21 cellular contexts compared by ENCODE assay signal in genomic region chr12:65449400-65449799, GRCh38.
DNase-seq lines count a peak whose midpoint lies in the region; ATAC-seq, FAIRE-seq and TF ChIP-seq lines count a peak whose summit lies in the region.
"Had no signal": no experiment of that assay in that cellular context is flagged by ENCODE, and none has a peak within 500 bp of the region (broad histone marks: within the 10 kb centered on the region; RNA-seq: fewer than 3 reads in every experiment).

No MANE protein-coding gene starts in this region.

- peak; percentile 70 for ATAC-seq in foreskin keratinocyte
- ATAC-seq: activated CD4-positive, alpha-beta T cell treated with anti-CD3 and anti-CD28 coated beads for 36 hours; left colon; psoas muscle had no signal

- no peaks in the 10 kb centered on the region for H3K36me3 Mint-ChIP-seq in CD14-positive monocyte
- H3K36me3 Mint-ChIP-seq: naive B cell had no signal

- peak overlapping the region in 3 of 7 donors; percentile 16 to 49 (median 30) for H3K27ac Mint-ChIP-seq in CD14-positive monocyte
- H3K27ac Mint-ChIP-seq: activated CD4-positive, alpha-beta T cell treated with anti-CD3 and anti-CD28 coated beads for 36 hours; B cell; naive B cell had no signal

- peaks cover 10% of the 10 kb centered on the region for H3K4me1 ChIP-seq in foreskin keratinocyte
- H3K4me1 ChIP-seq: psoas muscle had no signal

- TF ChIP-seq CTCF in foreskin keratinocyte (conservative IDR thresholded peaks at IDR 0.05) = no peak
- TF ChIP-seq CTCF in CD14-positive monocyte (IDR thresholded peaks at IDR 0.05) = no peak
- no peak for TF ChIP-seq CTCF in GM13977 (IDR thresholded peaks at IDR 0.05; ENCODE audit: extremely low read depth, insufficient read depth, missing control alignments)

- DNase-seq in CD1c-positive myeloid dendritic cell (ENCODE audit: extremely low spot score) (peak; percentile 28), LHCN-M2 (ENCODE audit: low read depth) (peak; percentile 48), foreskin keratinocyte (peak; percentile 32 to 63), CD14-positive monocyte (ENCODE audit: low spot score) (no peak), MG63 (no peak), GM13977 (ENCODE audit: low spot score) (no peak)
- DNase-seq in stimulated activated CD4-positive, alpha-beta T cell treated with anti-CD3 and anti-CD28 coated beads, Interleukin-2, amount 100 ng/mL, for 24 hours = no peak
- DNase-seq: activated CD4-positive, alpha-beta T cell treated with anti-CD3 and anti-CD28 coated beads for 36 hours; activated T-cell treated with anti-CD3 and anti-CD28 coated beads, Interleukin-2, amount 50 U/mL, for 48 hours; aorta; DND-41; effector CD4-positive, alpha-beta T cell; heart left ventricle; left colon; naive B cell; NCI-H2107; psoas muscle; uterus had no signal

- no peak overlapping the region for H3K4me3 Mint-ChIP-seq in CD14-positive monocyte
- H3K4me3 Mint-ChIP-seq: activated CD4-positive, alpha-beta T cell treated with anti-CD3 and anti-CD28 coated beads for 36 hours; B cell; naive B cell had no signal

- H3K9me3 Mint-ChIP-seq in CD14-positive monocyte = no peaks in the 10 kb centered on the region
- H3K9me3 Mint-ChIP-seq: naive B cell had no signal

- no peaks in the 10 kb centered on the region for H3K27me3 Mint-ChIP-seq in CD14-positive monocyte (ENCODE audit: low read depth in 3 of 3)
- H3K27me3 Mint-ChIP-seq: B cell had no signal

- intact Hi-C loops in CD14-positive monocyte (cut with micrococcal nuclease) = no loop called here

- H3K27me3 ChIP-seq in foreskin keratinocyte = no peaks in the 10 kb centered on the region
- no peaks in the 10 kb centered on the region for H3K27me3 ChIP-seq in MG63
- H3K27me3 ChIP-seq: heart left ventricle, uterus had no signal

- in situ Hi-C loops in GM13977 (cut with MboI; ENCODE audit: low pct_unique_long_range_greater_than_20kb, low sequenced_read_pairs, unreplicated experiment) = no loop called here

- FAIRE-seq in TTC549 (lab: Jason Lieb, UNC) = peak; percentile 37

- no peaks in the 10 kb centered on the region for H3K9me3 ChIP-seq in MG63
- H3K9me3 ChIP-seq: heart left ventricle, psoas muscle, uterus had no signal

- peak overlapping the region; percentile 17 for H3K27ac ChIP-seq in foreskin keratinocyte
- H3K27ac ChIP-seq: heart left ventricle, KMS-11, psoas muscle, uterus had no signal

- no peaks in the 10 kb centered on the region for H3K36me3 ChIP-seq in MG63
- H3K36me3 ChIP-seq: uterus had no signal

- H3K4me1 Mint-ChIP-seq in CD14-positive monocyte = peaks cover 25% of the 10 kb centered on the region
- H3K4me1 Mint-ChIP-seq: activated CD4-positive, alpha-beta T cell treated with anti-CD3 and anti-CD28 coated beads for 36 hours; B cell; naive B cell had no signal

- H3K4me3 ChIP-seq in MG63 = no peak overlapping the region
- H3K4me3 ChIP-seq: heart left ventricle, psoas muscle, uterus had no signal

Comparison
In these comparisons a context has a peak if more than half of its experiments do, and no peak if none do; other contexts are left out.
1. DNase-seq: peak in CD1c-positive myeloid dendritic cell (single experiment), LHCN-M2 (single experiment) and foreskin keratinocyte (2 of 2); none in CD14-positive monocyte (single experiment), stimulated activated CD4-positive, alpha-beta T cell treated with anti-CD3 and anti-CD28 coated beads, Interleukin-2, amount 100 ng/mL, for 24 hours (0 of 2), MG63 (single experiment) and GM13977 (single experiment).